1 cellular context compared by ENCODE assay signal in genomic region chr9:107732781-107733529, GRCh38.
TF ChIP-seq lines count a peak whose summit lies in the region.

No MANE protein-coding gene starts in this region.

TF ChIP-seq in GM12878, 131 proteins besides CTCF, POLR2A, EP300 and RAD21 (continued from another document):
- TF ChIP-seq MAX (IDR thresholded peaks at IDR 0.05; ENCODE audit: low read depth, low read length) (no peak), FOXK2 (IDR thresholded peaks at IDR 0.05) (no peak), ZSCAN29 (IDR thresholded peaks at IDR 0.05) (no peak), ZBTB33 (IDR thresholded peaks at IDR 0.05) (no peak), SRF (IDR thresholded peaks at IDR 0.05; ENCODE audit: low read depth in 2 of 2, low read length in 2 of 2) (no peak), PML (IDR thresholded peaks at IDR 0.05; ENCODE audit: low read length) (no peak), ZNF592 (IDR thresholded peaks at IDR 0.05) (no peak), MYC (IDR thresholded peaks at IDR 0.05; ENCODE audit: insufficient read depth, insufficient read length, insufficient replicate concordance, low read length, severe bottlenecking) (no peak)
